ENCODE assay signal across 8 cellular contexts in genomic region chr5:134524219-134524825, GRCh38. TPM values are rescaled to one million over a fixed set of nuclear protein-coding genes. Genes with fewer than 3 reads are reported as not detected.
DNase-seq lines count a peak whose midpoint lies in the region; ATAC-seq and TF ChIP-seq lines count a peak whose summit lies in the region.

No MANE protein-coding gene starts in this region.

- no peaks in the 10 kb centered on the region for H3K36me3 Mint-ChIP-seq in activated CD4-positive, alpha-beta memory T cell treated with anti-CD3 and anti-CD28 coated beads, Interleukin-2, amount 10 ng/mL, durations not matched to agents 7 days and 5 days (ENCODE audit: low read depth)

- H3K27me3 Mint-ChIP-seq in activated CD4-positive, alpha-beta memory T cell treated with anti-CD3 and anti-CD28 coated beads, Interleukin-2, amount 10 ng/mL, durations not matched to agents 7 days and 5 days = peaks cover 16% of the 10 kb centered on the region

- peak overlapping the region; percentile 79 to 94 for H3K9ac ChIP-seq in duodenal mucosa (ENCODE audit: low read depth in 1 of 2, low read length in 2 of 2)
- peak overlapping the region; percentile 91 to 99 for H3K9ac ChIP-seq in liver (ENCODE audit: low read depth in 1 of 2, low read length in 2 of 2)

- H3K4me3 Mint-ChIP-seq in activated CD4-positive, alpha-beta memory T cell treated with anti-CD3 and anti-CD28 coated beads, Interleukin-2, amount 10 ng/mL, durations not matched to agents 7 days and 5 days = peak overlapping the region; percentile 93

- peak; percentile 19 to 60 (median 44) for DNase-seq in activated CD4-positive, CD25-positive, alpha-beta regulatory T cell (lab: John Stamatoyannopoulos, UW)
- DNase-seq in NCI-H446 treated with DMSO at 0.1 percent for 48 hours (lab: John Stamatoyannopoulos, UW) = peak; percentile 46
- peak; percentile 68 for DNase-seq in activated CD4-positive, alpha-beta memory T cell treated with anti-CD3 and anti-CD28 coated beads, Interleukin-2, amount 10 ng/mL, durations not matched to agents 7 days and 5 days
- DNase-seq in stimulated activated CD4-positive, alpha-beta T cell treated with anti-CD3 and anti-CD28 coated beads, Interleukin-2, amount 100 ng/mL, for 48 hours = peak; percentile 52 to 56
- no peak for DNase-seq in NCI-H128 (lab: John Stamatoyannopoulos, UW; ENCODE audit: unreplicated experiment)

- CTCF ChIA-PET in activated CD4-positive, alpha-beta memory T cell treated with anti-CD3 and anti-CD28 coated beads, Interleukin-2, amount 10 ng/mL, durations not matched to agents 7 days and 5 days (lab: Charles Lee) = interaction anchor here (1.0 to 4.3 kb wide), 10 partner anchors 21 to 221 kb away, joined by 3 to 45 read pairs (median 5); partner anchors contain the start of gene CDKN2AIPNL

- H3K4me3 ChIP-seq in duodenal mucosa (ENCODE audit: low read depth in 1 of 2, low read length in 2 of 2) (peak overlapping the region; percentile 76 to 85), liver (ENCODE audit: low read depth in 1 of 3, low read length in 3 of 3) (peak overlapping the region; percentile 64 to 84 (median 81))

- under 1% methylated on average over 43 of the region's 43 CpGs for WGBS in liver

- peak overlapping the region; percentile 88 for H3K27ac Mint-ChIP-seq in activated CD4-positive, alpha-beta memory T cell treated with anti-CD3 and anti-CD28 coated beads, Interleukin-2, amount 10 ng/mL, durations not matched to agents 7 days and 5 days

- H3K4me1 Mint-ChIP-seq in activated CD4-positive, alpha-beta memory T cell treated with anti-CD3 and anti-CD28 coated beads, Interleukin-2, amount 10 ng/mL, durations not matched to agents 7 days and 5 days = peaks cover 22% of the 10 kb centered on the region

- no peaks in the 10 kb centered on the region for H3K36me3 ChIP-seq in duodenal mucosa (ENCODE audit: control insufficient read depth in 1 of 2, insufficient read depth in 2 of 2, low read length in 2 of 2)
- peaks cover 0 to 1% (median 0%) of the 10 kb centered on the region in 4 donors for H3K36me3 ChIP-seq in liver (ENCODE audit: control insufficient read depth in 4 of 4, insufficient read depth in 3 of 4, low read depth in 1 of 4, low read length in 3 of 4)

- ATAC-seq in activated CD4-positive, CD25-positive, alpha-beta regulatory T cell treated with anti-CD3 and anti-CD28 coated beads, Interleukin-2, amount 50 U/mL, for 24 hours = no peak

- no peaks in the 10 kb centered on the region for H3K27me3 ChIP-seq in duodenal mucosa (ENCODE audit: control insufficient read depth in 1 of 2, insufficient read depth in 2 of 2, low read length in 2 of 2)
- H3K27me3 ChIP-seq in liver (ENCODE audit: control insufficient read depth in 4 of 4, insufficient read depth in 4 of 4, low read length in 3 of 4) = no peaks in the 10 kb centered on the region

- H3K27ac ChIP-seq in duodenal mucosa (ENCODE audit: low read depth, low read length) (peak overlapping the region; percentile 94), liver (ENCODE audit: low read depth in 1 of 2, low read length in 2 of 2) (peak overlapping the region; percentile 98 to 99)

- peaks cover 24 to 25% of the 10 kb centered on the region in 2 donors for H3K4me1 ChIP-seq in duodenal mucosa (ENCODE audit: control insufficient read depth in 1 of 2, insufficient read depth in 2 of 2, low read length in 2 of 2)
- peaks cover 10 to 44% (median 34%) of the 10 kb centered on the region in 4 donors for H3K4me1 ChIP-seq in liver (ENCODE audit: control insufficient read depth in 4 of 4, insufficient read depth in 4 of 4, low read length in 3 of 4)

- H3K9me3 Mint-ChIP-seq in activated CD4-positive, alpha-beta memory T cell treated with anti-CD3 and anti-CD28 coated beads, Interleukin-2, amount 10 ng/mL, durations not matched to agents 7 days and 5 days = no peaks in the 10 kb centered on the region

- peak; percentile 37 to 67 for TF ChIP-seq RAD21 in liver (IDR thresholded peaks at IDR 0.05)

- TF ChIP-seq CTCF in liver (IDR thresholded peaks at IDR 0.05; ENCODE audit: low read depth, low read length, missing input control) = no peak

- POLR2A ChIA-PET in activated CD4-positive, alpha-beta memory T cell treated with anti-CD3 and anti-CD28 coated beads, Interleukin-2, amount 10 ng/mL, durations not matched to agents 7 days and 5 days (lab: Charles Lee) = interaction anchor here (0.6 to 6.5 kb wide), 22 partner anchors 12 to 347 kb away, joined by 3 to 82 read pairs (median 8); partner anchors contain the start of genes CDKN2AIPNL, PPP2CA, SKP1 and UBE2B

- H3K9me3 ChIP-seq in duodenal mucosa (ENCODE audit: control insufficient read depth in 1 of 2, low read length in 2 of 2) (no peaks in the 10 kb centered on the region), liver (ENCODE audit: control insufficient read depth in 4 of 4, low read length in 3 of 4) (no peaks in the 10 kb centered on the region)

TF ChIP-seq in liver, 16 proteins besides CTCF, POLR2A, EP300 and RAD21:
- TF ChIP-seq EGR1 (IDR thresholded peaks at IDR 0.05; ENCODE audit: low read depth in 2 of 2) = no peak
- peak; percentile 27 for TF ChIP-seq SP1 (IDR thresholded peaks at IDR 0.05)
- peak; percentile 65 for TF ChIP-seq NR2F2 (IDR thresholded peaks at IDR 0.05)
- peak in 1 of 2 donors; percentile 11 for TF ChIP-seq RXRA (IDR thresholded peaks at IDR 0.05)
- TF ChIP-seq REST (IDR thresholded peaks at IDR 0.05) = peak; percentile 55
- no peak for TF ChIP-seq FOXA2 (IDR thresholded peaks at IDR 0.05)
- no peak for TF ChIP-seq MAX (IDR thresholded peaks at IDR 0.05)
- TF ChIP-seq HNF4A (conservative IDR thresholded peaks at IDR 0.05) = no peak

RNA-seq across cellular contexts. Expression of gene JADE2, which starts 1.1 kb away (rescaled TPM):
- 10 to 100 TPM; 72.7 to 73.5 TPM for total RNA-seq in activated CD4-positive, alpha-beta memory T cell treated with anti-CD3 and anti-CD28 coated beads, Interleukin-2, amount 10 ng/mL, durations not matched to agents 7 days and 5 days
- total RNA-seq in liver = 10 to 100 TPM in 1 of 2 donors, 1 to 10 TPM in 1; 5.7 to 11.4 TPM
- 1 to 10 TPM; 3.9 to 5.3 TPM for polyA plus RNA-seq in liver

Comparison
In these comparisons a context has a peak if more than half of its experiments do, and no peak if none do; other contexts are left out.
1. RNA of gene JADE2, which starts 1.1 kb away (total RNA-seq): 72.7 to 73.5 TPM in activated CD4-positive, alpha-beta memory T cell treated with anti-CD3 and anti-CD28 coated beads, Interleukin-2, amount 10 ng/mL, durations not matched to agents 7 days and 5 days; 5.7 to 11.4 TPM in liver; every median in the first group is over 4 times any median in the second.